1 cellular context compared by ENCODE assay signal in the genomic region with DNA sequence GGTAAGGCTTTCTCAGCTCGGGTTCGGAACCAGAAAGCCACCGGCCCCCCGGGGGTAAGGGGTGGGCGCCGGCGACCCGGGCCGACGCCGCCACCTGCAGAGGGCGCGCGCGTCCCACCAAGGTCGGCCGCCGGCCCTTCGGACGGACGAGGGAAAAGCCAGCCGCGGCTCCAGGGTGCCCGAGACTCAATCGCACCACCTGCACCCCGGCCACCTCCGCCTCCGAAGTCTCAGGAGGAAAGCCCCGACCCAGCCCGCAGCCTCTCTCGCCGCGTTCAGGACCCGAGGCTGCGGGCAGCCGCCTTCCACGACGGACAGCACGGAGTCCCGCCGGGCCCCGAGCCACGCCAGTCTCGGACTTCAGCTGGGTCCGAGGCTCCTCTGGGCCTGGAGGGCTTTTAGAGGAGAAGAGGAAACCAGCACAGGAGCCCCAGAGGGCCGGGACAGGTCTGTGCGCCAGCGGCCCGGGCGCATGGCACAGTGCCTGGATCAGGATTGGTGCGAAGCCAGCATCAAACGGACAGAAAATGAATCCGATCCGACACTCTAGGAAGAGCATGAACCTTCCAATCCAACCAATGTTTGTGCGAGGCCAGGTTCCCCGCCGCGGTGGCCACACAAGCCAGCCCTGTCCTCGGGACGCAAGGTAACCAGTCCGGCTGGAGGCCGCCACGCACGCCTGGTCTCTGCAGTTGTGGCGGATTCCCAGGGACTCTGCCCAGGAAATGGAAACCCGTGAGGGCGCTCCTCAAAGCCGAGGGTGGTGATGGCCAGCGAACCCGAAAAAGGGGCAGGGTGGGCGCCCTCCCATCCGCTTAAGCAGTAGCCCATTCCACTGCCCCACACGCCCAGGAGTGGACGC.
TF ChIP-seq lines count a peak whose summit lies in the region.

No MANE protein-coding gene starts in this region.

TF ChIP-seq in K562, 482 proteins besides CTCF, POLR2A, EP300 and RAD21 (continues in another document):
- TF ChIP-seq TCF7L2 (IDR thresholded peaks at IDR 0.05; ENCODE audit: low read depth, low read length): no peak
- TF ChIP-seq UBTF (IDR thresholded peaks at IDR 0.05; ENCODE audit: borderline replicate concordance in 1 of 2, low read depth in 2 of 2, low read length in 2 of 2): no peak
- TF ChIP-seq CCAR2 (IDR thresholded peaks at IDR 0.05; ENCODE audit: low read depth, low read length): no peak
- peak; percentile 90 for TF ChIP-seq SMC3 (conservative IDR thresholded peaks at IDR 0.05; ENCODE audit: insufficient read depth, low read depth, low read length)
- no peak for TF ChIP-seq GTF2E2 (tag; IDR thresholded peaks at IDR 0.05)
- peak; percentile 98 for TF ChIP-seq ZBTB7A (IDR thresholded peaks at IDR 0.05; ENCODE audit: borderline replicate concordance, control insufficient read depth, low read depth, low read length)
- TF ChIP-seq ATF7 (IDR thresholded peaks at IDR 0.05): 0 out of 2 replicates have a peak, but pooled peaks have one; percentile 17
- TF ChIP-seq FOXA3 (CRISPR knock-in tag; conservative IDR thresholded peaks at IDR 0.05 in 1 of 2, IDR thresholded peaks at IDR 0.05 in 1 of 2): no peak
- peak in 1 of 3 experiments; percentile 36 for TF ChIP-seq YY1 (IDR thresholded peaks at IDR 0.05; ENCODE audit: borderline replicate concordance in 1 of 3, control insufficient read depth in 1 of 3, extremely low read depth in 1 of 3, insufficient read depth in 3 of 3, insufficient read length in 1 of 3, insufficient replicate concordance in 2 of 3, low read depth in 1 of 3, low read length in 2 of 3)
- no peak for TF ChIP-seq ZNF23 (CRISPR knock-in tag; IDR thresholded peaks at IDR 0.05)
- no peak for TF ChIP-seq NR2C2 (CRISPR knock-in tag; IDR thresholded peaks at IDR 0.05)
- no peak for TF ChIP-seq NR2C2 (tag; IDR thresholded peaks at IDR 0.05)
- no peak for TF ChIP-seq THRAP3 (IDR thresholded peaks at IDR 0.05; ENCODE audit: borderline replicate concordance)
- no peak for TF ChIP-seq E2F8 (IDR thresholded peaks at IDR 0.05; ENCODE audit: low read depth, partially characterized antibody)
- no peak for TF ChIP-seq CBX5 (IDR thresholded peaks at IDR 0.05; ENCODE audit: borderline replicate concordance, low read depth)
- no peak for TF ChIP-seq ZNF77 (CRISPR knock-in tag; IDR thresholded peaks at IDR 0.05)
- TF ChIP-seq, protein P1, sequence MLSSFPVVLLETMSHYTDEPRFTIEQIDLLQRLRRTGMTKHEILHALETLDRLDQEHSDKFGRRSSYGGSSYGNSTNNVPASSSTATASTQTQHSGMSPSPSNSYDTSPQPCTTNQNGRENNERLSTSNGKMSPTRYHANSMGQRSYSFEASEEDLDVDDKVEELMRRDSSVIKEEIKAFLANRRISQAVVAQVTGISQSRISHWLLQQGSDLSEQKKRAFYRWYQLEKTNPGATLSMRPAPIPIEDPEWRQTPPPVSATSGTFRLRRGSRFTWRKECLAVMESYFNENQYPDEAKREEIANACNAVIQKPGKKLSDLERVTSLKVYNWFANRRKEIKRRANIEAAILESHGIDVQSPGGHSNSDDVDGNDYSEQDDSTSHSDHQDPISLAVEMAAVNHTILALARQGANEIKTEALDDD (IDR thresholded peaks at IDR 0.05): no peak
- TF ChIP-seq CREM (IDR thresholded peaks at IDR 0.05; ENCODE audit: low read depth): 0 out of 2 replicates have a peak, but pooled peaks have one; percentile 25
- no peak for TF ChIP-seq E2F5 (CRISPR knock-in tag; IDR thresholded peaks at IDR 0.05)
- peak; percentile 10 for TF ChIP-seq HMGN3 (IDR thresholded peaks at IDR 0.05; ENCODE audit: borderline replicate concordance, extremely low read depth, insufficient read length, low read depth, low read length)
- TF ChIP-seq PTRF (tag; IDR thresholded peaks at IDR 0.05): no peak
- 0 out of 2 replicates have a peak, but pooled peaks have one; percentile 32 for TF ChIP-seq SP1 (CRISPR knock-in tag; IDR thresholded peaks at IDR 0.05)
- TF ChIP-seq RBM34 (IDR thresholded peaks at IDR 0.05; ENCODE audit: borderline replicate concordance, insufficient read depth, low read length): 0 out of 2 replicates have a peak, but pooled peaks have one; percentile 39
- TF ChIP-seq, protein P2, sequence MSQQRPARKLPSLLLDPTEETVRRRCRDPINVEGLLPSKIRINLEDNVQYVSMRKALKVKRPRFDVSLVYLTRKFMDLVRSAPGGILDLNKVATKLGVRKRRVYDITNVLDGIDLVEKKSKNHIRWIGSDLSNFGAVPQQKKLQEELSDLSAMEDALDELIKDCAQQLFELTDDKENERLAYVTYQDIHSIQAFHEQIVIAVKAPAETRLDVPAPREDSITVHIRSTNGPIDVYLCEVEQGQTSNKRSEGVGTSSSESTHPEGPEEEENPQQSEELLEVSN (IDR thresholded peaks at IDR 0.05; ENCODE audit: borderline replicate concordance in 1 of 2, extremely low read depth in 1 of 2, insufficient read depth in 1 of 2, insufficient read length in 1 of 2, low read depth in 1 of 2, low read length in 1 of 2, poor library complexity in 1 of 2, severe bottlenecking in 1 of 2): peak; percentile 44 to 79
- no peak for TF ChIP-seq NUFIP1 (IDR thresholded peaks at IDR 0.05; ENCODE audit: partially characterized antibody)
- no peak for TF ChIP-seq CHCHD3 (CRISPR knock-in tag; IDR thresholded peaks at IDR 0.05)
- 0 out of 2 replicates have a peak, but pooled peaks have one; percentile 42 for TF ChIP-seq MTA3 (IDR thresholded peaks at IDR 0.05; ENCODE audit: borderline replicate concordance)
- TF ChIP-seq, protein P3, sequence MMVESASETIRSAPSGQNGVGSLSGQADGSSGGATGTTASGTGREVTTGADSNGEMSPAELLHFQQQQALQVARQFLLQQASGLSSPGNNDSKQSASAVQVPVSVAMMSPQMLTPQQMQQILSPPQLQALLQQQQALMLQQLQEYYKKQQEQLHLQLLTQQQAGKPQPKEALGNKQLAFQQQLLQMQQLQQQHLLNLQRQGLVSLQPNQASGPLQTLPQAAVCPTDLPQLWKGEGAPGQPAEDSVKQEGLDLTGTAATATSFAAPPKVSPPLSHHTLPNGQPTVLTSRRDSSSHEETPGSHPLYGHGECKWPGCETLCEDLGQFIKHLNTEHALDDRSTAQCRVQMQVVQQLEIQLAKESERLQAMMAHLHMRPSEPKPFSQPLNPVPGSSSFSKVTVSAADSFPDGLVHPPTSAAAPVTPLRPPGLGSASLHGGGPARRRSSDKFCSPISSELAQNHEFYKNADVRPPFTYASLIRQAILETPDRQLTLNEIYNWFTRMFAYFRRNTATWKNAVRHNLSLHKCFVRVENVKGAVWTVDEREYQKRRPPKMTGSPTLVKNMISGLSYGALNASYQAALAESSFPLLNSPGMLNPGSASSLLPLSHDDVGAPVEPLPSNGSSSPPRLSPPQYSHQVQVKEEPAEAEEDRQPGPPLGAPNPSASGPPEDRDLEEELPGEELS (CRISPR knock-in tag; IDR thresholded peaks at IDR 0.05; ENCODE audit: borderline replicate concordance): no peak
- peak; percentile 72 for TF ChIP-seq FIP1L1 (IDR thresholded peaks at IDR 0.05; ENCODE audit: low read depth, low read length, poor library complexity, severe bottlenecking)
- TF ChIP-seq NONO (IDR thresholded peaks at IDR 0.05; ENCODE audit: low read depth in 2 of 2, low read length in 1 of 2): 0 out of 4 replicates have a peak, but pooled peaks of 1 of the 2 experiments have one; percentile 30
- TF ChIP-seq HNRNPLL (IDR thresholded peaks at IDR 0.05; ENCODE audit: low read depth, low read length, poor library complexity, severe bottlenecking): no peak
- peak in 1 of 2 experiments; percentile 83; a peak in 2 of 4 replicates for TF ChIP-seq MAZ (CRISPR knock-in tag; conservative IDR thresholded peaks at IDR 0.05 in 1 of 2, IDR thresholded peaks at IDR 0.05 in 1 of 2)
- TF ChIP-seq ZNF778 (CRISPR knock-in tag; IDR thresholded peaks at IDR 0.05): no peak
- TF ChIP-seq VEZF1 (CRISPR knock-in tag; IDR thresholded peaks at IDR 0.05): peak; percentile 61
- peak; percentile 65; the same call in 1 of the 2 replicates for TF ChIP-seq GATAD2B (IDR thresholded peaks at IDR 0.05; ENCODE audit: borderline replicate concordance)
- TF ChIP-seq MIER1 (IDR thresholded peaks at IDR 0.05; ENCODE audit: low read depth): no peak
- TF ChIP-seq MTF1 (CRISPR knock-in tag; IDR thresholded peaks at IDR 0.05; ENCODE audit: borderline replicate concordance): no peak
- TF ChIP-seq DEAF1 (CRISPR knock-in tag; IDR thresholded peaks at IDR 0.05): peak; percentile 63
- TF ChIP-seq IRF9 (tag; IDR thresholded peaks at IDR 0.05): no peak
- 0 out of 2 replicates have a peak, but pooled peaks have one; percentile 43 for TF ChIP-seq ETS1 (conservative IDR thresholded peaks at IDR 0.05; ENCODE audit: control insufficient read depth, low read depth, low read length)
- no peak for TF ChIP-seq PML (IDR thresholded peaks at IDR 0.05; ENCODE audit: low read length)
